ENCODE assay signal across 20 cellular contexts in the genomic region with DNA sequence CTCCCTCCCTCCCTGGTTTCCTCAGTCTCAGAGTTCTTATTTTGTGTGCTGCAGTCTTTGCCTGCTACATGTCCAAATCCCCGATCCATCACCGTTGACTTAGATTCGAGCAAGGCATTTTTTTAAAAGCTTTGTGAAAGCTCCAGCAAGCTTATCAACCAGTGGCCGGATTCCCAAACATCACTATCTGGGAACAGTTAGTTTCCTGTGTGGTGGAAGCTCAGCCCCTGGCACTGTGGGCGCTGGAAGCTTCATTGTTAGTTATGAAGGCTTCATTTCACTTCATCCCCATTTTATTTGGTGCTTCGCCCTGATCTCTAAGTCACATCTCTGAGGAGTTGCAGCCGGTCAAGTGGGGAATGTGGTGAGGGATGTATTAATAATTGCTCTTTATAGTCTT. TPM values are rescaled to one million over a fixed set of nuclear protein-coding genes. Genes with fewer than 3 reads are reported as not detected.
A peak's percentile ranks its signal among the peaks of the same experiment; 100 is the strongest.
DNase-seq lines count a peak whose midpoint lies in the region; ATAC-seq and TF ChIP-seq lines count a peak whose summit lies in the region.
"Had no signal": no experiment of that assay in that cellular context is flagged by ENCODE, and none has a peak within 500 bp of the region (broad histone marks: within the 10 kb centered on the region; RNA-seq: fewer than 3 reads in every experiment).

No MANE protein-coding gene starts in this region.

- 23% methylated on average over 7 of the region's 7 CpGs for WGBS in right cardiac atrium

- no peaks in the 10 kb centered on the region for H3K27me3 ChIP-seq in right cardiac atrium (ENCODE audit: control insufficient read depth, insufficient read depth)
- H3K27me3 ChIP-seq in breast epithelium = no peaks in the 10 kb centered on the region
- H3K27me3 ChIP-seq: gastrocnemius medialis, SJCRH30, spleen, suprapubic skin had no signal

- TF ChIP-seq POLR2A in breast epithelium (IDR thresholded peaks at IDR 0.05) = no peak

- H3K27ac Mint-ChIP-seq in Calu3 (ENCODE audit: unreplicated experiment) = peak overlapping the region; percentile 43
- H3K27ac Mint-ChIP-seq in activated CD8-positive, alpha-beta T cell treated with anti-CD3 and anti-CD28 coated beads, Interleukin-2, amount 10 ng/mL, durations not matched to agents 7 days and 5 days = peak overlapping the region; percentile 3

- no peak overlapping the region for H3K4me3 ChIP-seq in right cardiac atrium (ENCODE audit: low read length)
- H3K4me3 ChIP-seq in breast epithelium = no peak overlapping the region
- H3K4me3 ChIP-seq: gastrocnemius medialis, HAP-1, SJCRH30, spleen, suprapubic skin had no signal

- no TSS peak for BruUV-seq in Calu3 (replicated peaks; lab: Mats Ljungman, UMichigan)

- DNase-seq in Calu3 (no peak), right cardiac atrium (peak in 2 of 3 donors; percentile 59 to 75), cerebellum (ENCODE audit: low spot score) (no peak), breast epithelium (ENCODE audit: low spot score in 2 of 2) (no peak)
- DNase-seq in activated CD8-positive, alpha-beta T cell treated with anti-CD3 and anti-CD28 coated beads, Interleukin-2, amount 10 ng/mL, durations not matched to agents 7 days and 5 days = no peak
- no peak for DNase-seq in activated effector memory CD4-positive, alpha-beta T cell treated with Interleukin-2 at 50 U/mL for 16 hours
- DNase-seq: activated CD8-positive, alpha-beta memory T cell treated with anti-CD3 and anti-CD28 coated beads, Interleukin-2, amount 50 U/mL, for 4 hours; activated naive CD4-positive, alpha-beta T cell; gastrocnemius medialis; KG1; naive B cell; NCI-H1092 treated with DMSO at 0.1 percent for 48 hours; NCI-H526; OCI-M1; SJCRH30; spleen had no signal

- intact Hi-C loops in Calu3 (cut with micrococcal nuclease; ENCODE audit: unreplicated experiment) (no loop called here), right cardiac atrium (cut with DNase I) (no loop called here), breast epithelium (cut with DNase I; ENCODE audit: low total_unique reads) (no loop called here)

- 0 out of 2 replicates have a peak overlapping the region, but pooled peaks have one; percentile 16 for H3K27ac ChIP-seq in 22Rv1
- peak overlapping the region; percentile 52 for H3K27ac ChIP-seq in right cardiac atrium (ENCODE audit: low read length)
- H3K27ac ChIP-seq in breast epithelium = no peak overlapping the region
- H3K27ac ChIP-seq: gastrocnemius medialis, SJCRH30, spleen, suprapubic skin had no signal

- CTCF ChIA-PET in Calu3 (lab: Charles Lee) = no interaction called here
- CTCF ChIA-PET in activated CD8-positive, alpha-beta T cell treated with anti-CD3 and anti-CD28 coated beads, Interleukin-2, amount 10 ng/mL, durations not matched to agents 7 days and 5 days (lab: Charles Lee) = no interaction called here

- no peak for TF ChIP-seq CTCF in 22Rv1 (IDR thresholded peaks at IDR 0.05)
- no peak for TF ChIP-seq CTCF in Calu3 (IDR thresholded peaks at IDR 0.05; ENCODE audit: unreplicated experiment)
- no peak for TF ChIP-seq CTCF in breast epithelium (IDR thresholded peaks at IDR 0.05)

- H3K36me3 ChIP-seq in breast epithelium = peaks cover 5% of the 10 kb centered on the region

- ATAC-seq in activated CD8-positive, alpha-beta T cell treated with anti-CD3 and anti-CD28 coated beads, Interleukin-2, amount 10 ng/mL, durations not matched to agents 7 days and 5 days = no peak
- ATAC-seq in right cardiac atrium (peak; percentile 62 to 76), GM18867 (IDR thresholded peaks at IDR 0.05; ENCODE audit: unreplicated experiment) (no peak)
- ATAC-seq: gastrocnemius medialis had no signal

- H3K27me3 Mint-ChIP-seq in Calu3 (ENCODE audit: unreplicated experiment) = no peaks in the 10 kb centered on the region
- H3K27me3 Mint-ChIP-seq in activated CD8-positive, alpha-beta T cell treated with anti-CD3 and anti-CD28 coated beads, Interleukin-2, amount 10 ng/mL, durations not matched to agents 7 days and 5 days (ENCODE audit: low read depth) = no peaks in the 10 kb centered on the region
- H3K27me3 Mint-ChIP-seq: naive B cell had no signal

- H3K4me3 Mint-ChIP-seq in Calu3 (ENCODE audit: low read depth, unreplicated experiment) = no peak overlapping the region
- no peak overlapping the region for H3K4me3 Mint-ChIP-seq in activated CD8-positive, alpha-beta T cell treated with anti-CD3 and anti-CD28 coated beads, Interleukin-2, amount 10 ng/mL, durations not matched to agents 7 days and 5 days
- H3K4me3 Mint-ChIP-seq: naive B cell had no signal

- H3K36me3 Mint-ChIP-seq in Calu3 (ENCODE audit: insufficient read depth, unreplicated experiment) = peaks cover 18% of the 10 kb centered on the region
- peaks cover 36% of the 10 kb centered on the region for H3K36me3 Mint-ChIP-seq in activated CD8-positive, alpha-beta T cell treated with anti-CD3 and anti-CD28 coated beads, Interleukin-2, amount 10 ng/mL, durations not matched to agents 7 days and 5 days (ENCODE audit: low read depth)

- H3K9me3 ChIP-seq in right cardiac atrium (ENCODE audit: control insufficient read depth, low read length) (no peaks in the 10 kb centered on the region), breast epithelium (no peaks in the 10 kb centered on the region)
- H3K9me3 ChIP-seq: gastrocnemius medialis, HAP-1, SJCRH30, spleen, suprapubic skin had no signal

- H3K9me3 Mint-ChIP-seq in Calu3 (ENCODE audit: low read depth, unreplicated experiment) = no peaks in the 10 kb centered on the region
- no peaks in the 10 kb centered on the region for H3K9me3 Mint-ChIP-seq in activated CD8-positive, alpha-beta T cell treated with anti-CD3 and anti-CD28 coated beads, Interleukin-2, amount 10 ng/mL, durations not matched to agents 7 days and 5 days (ENCODE audit: insufficient read depth)
- H3K9me3 Mint-ChIP-seq: naive B cell had no signal

- no peaks in the 10 kb centered on the region for H3K4me1 ChIP-seq in right cardiac atrium (ENCODE audit: control insufficient read depth, insufficient read depth, low read length)
- H3K4me1 ChIP-seq in breast epithelium = no peaks in the 10 kb centered on the region
- H3K4me1 ChIP-seq: gastrocnemius medialis, HAP-1, SJCRH30, suprapubic skin had no signal

- POLR2A ChIA-PET in activated CD8-positive, alpha-beta T cell treated with anti-CD3 and anti-CD28 coated beads, Interleukin-2, amount 10 ng/mL, durations not matched to agents 7 days and 5 days (lab: Charles Lee) = no interaction called here

- H3K4me1 Mint-ChIP-seq in Calu3 (ENCODE audit: low read depth, unreplicated experiment) = no peaks in the 10 kb centered on the region
- no peaks in the 10 kb centered on the region for H3K4me1 Mint-ChIP-seq in activated CD8-positive, alpha-beta T cell treated with anti-CD3 and anti-CD28 coated beads, Interleukin-2, amount 10 ng/mL, durations not matched to agents 7 days and 5 days (ENCODE audit: low read depth)

RNA-seq across cellular contexts. Expression of a gene that starts 44.7 kb away (rescaled TPM):
- total RNA-seq in Calu3 (2022) (96.2 and 108 TPM in 2 replicates), right cardiac atrium (10 to 100 TPM; 82.5 to 97.9 (median 89.1) TPM), cerebellum (127 TPM), breast epithelium (100 to 1,000 TPM; 107 to 162 (median 125) TPM)
- total RNA-seq in activated CD8-positive, alpha-beta T cell treated with anti-CD3 and anti-CD28 coated beads, Interleukin-2, amount 10 ng/mL, durations not matched to agents 7 days and 5 days = 100 to 1,000 TPM; 251 to 255 TPM
- polyA plus RNA-seq in right cardiac atrium = 49.9 TPM

Comparison
In these comparisons a context has a peak if more than half of its experiments do, and no peak if none do; other contexts are left out.
1. H3K27ac ChIP-seq: peak in 22Rv1 (single experiment) and right cardiac atrium (single experiment); none in breast epithelium (0 of 2).
2. DNase-seq: peak in right cardiac atrium (2 of 3); none in Calu3 (single experiment), activated CD8-positive, alpha-beta T cell treated with anti-CD3 and anti-CD28 coated beads, Interleukin-2, amount 10 ng/mL, durations not matched to agents 7 days and 5 days (single experiment), activated effector memory CD4-positive, alpha-beta T cell treated with Interleukin-2 at 50 U/mL for 16 hours (single experiment), cerebellum (single experiment) and breast epithelium (0 of 2).
3. ATAC-seq: peak in right cardiac atrium (2 of 2); none in activated CD8-positive, alpha-beta T cell treated with anti-CD3 and anti-CD28 coated beads, Interleukin-2, amount 10 ng/mL, durations not matched to agents 7 days and 5 days (single experiment) and GM18867 (single experiment).